18 cellular contexts compared by ENCODE assay signal in genomic region chr4:182090186-182090585, GRCh38.
DNase-seq lines count a peak whose midpoint lies in the region; ATAC-seq and TF ChIP-seq lines count a peak whose summit lies in the region.
"Had no signal": no experiment of that assay in that cellular context is flagged by ENCODE, and none has a peak within 500 bp of the region (broad histone marks: within the 10 kb centered on the region; RNA-seq: fewer than 3 reads in every experiment).

No MANE protein-coding gene starts in this region.

- H3K4me1 ChIP-seq in GM23338 (ENCODE audit: insufficient read depth) (peaks cover 31% of the 10 kb centered on the region), mesenchymal stem cell (ENCODE audit: control insufficient read depth, insufficient read depth, low read depth, low read length) (peaks cover 6% of the 10 kb centered on the region), mucosa of descending colon (ENCODE audit: low read depth) (no peaks in the 10 kb centered on the region)

- H3K18ac ChIP-seq in mesenchymal stem cell (ENCODE audit: low read depth in 1 of 2, low read length in 2 of 2): no peak overlapping the region

- H4K91ac ChIP-seq in mesenchymal stem cell (ENCODE audit: low read length): no peak overlapping the region

- H2BK15ac ChIP-seq in mesenchymal stem cell (ENCODE audit: low read depth, poor library complexity, severe bottlenecking): no peak overlapping the region

- ATAC-seq in GM23338 (no peak), SK-N-SH treated with all-trans-retinoic acid at 6 μM for 48 hours (no peak), mucosa of descending colon (no peak), omental fat pad (ENCODE audit: low FRiP score) (no peak)
- ATAC-seq: GM12878 had no signal

- H2AK5ac ChIP-seq in mesenchymal stem cell (ENCODE audit: low read length, severe bottlenecking): peak overlapping the region; percentile 45

- H3K27ac ChIP-seq in GM23338 (ENCODE audit: low read depth): no peak overlapping the region
- no peak overlapping the region for H3K27ac ChIP-seq in mesenchymal stem cell (ENCODE audit: low read length, poor library complexity, severe bottlenecking)
- H3K27ac ChIP-seq: HL-60 had no signal

- H3K9ac ChIP-seq in mesenchymal stem cell (ENCODE audit: low read length): no peak overlapping the region

- H3K4me2 ChIP-seq in GM23338 (no peak overlapping the region), mesenchymal stem cell (ENCODE audit: low read length, poor library complexity, severe bottlenecking) (no peak overlapping the region)

- H3K27ac Mint-ChIP-seq in GM23338: no peak overlapping the region
- H3K27ac Mint-ChIP-seq: B cell; CD4-positive, CD25-positive, alpha-beta regulatory T cell; CD8-positive, alpha-beta memory T cell had no signal

- H3K4me1 Mint-ChIP-seq in GM23338: peaks cover 31% of the 10 kb centered on the region
- H3K4me1 Mint-ChIP-seq: B cell; CD4-positive, CD25-positive, alpha-beta regulatory T cell; CD8-positive, alpha-beta memory T cell had no signal

- H4K20me1 ChIP-seq in GM23338 (replicated peaks; ENCODE audit: insufficient read depth): no peaks in the 10 kb centered on the region

- no peak for DNase-seq in GM23338 (ENCODE audit: low spot score)
- DNase-seq in mesenchymal stem cell: no peak
- no peak for DNase-seq in stimulated activated naive CD4-positive, alpha-beta T cell (lab: John Stamatoyannopoulos, UW)
- no peak for DNase-seq in mucosa of descending colon
- no peak for DNase-seq in omental fat pad (ENCODE audit: low spot score)
- DNase-seq: C1 segment of cervical spinal cord; CD4-positive, CD25-positive, alpha-beta regulatory T cell; CD8-positive, alpha-beta memory T cell; COR-L47; DMS 273 treated with DMSO at 0.1 percent for 48 hours; DMS53; DND-41; EL had no signal

- H2BK120ac ChIP-seq in mesenchymal stem cell (ENCODE audit: low read depth, low read length): no peak overlapping the region

- 75% methylated on average over 3 of the region's 5 CpGs for WGBS in mesenchymal stem cell

- no peaks in the 10 kb centered on the region for H3F3A ChIP-seq in GM23338 (replicated peaks; ENCODE audit: low read depth)

- no peaks in the 10 kb centered on the region for H3K79me1 ChIP-seq in mesenchymal stem cell (replicated peaks; ENCODE audit: low read length, poor library complexity, severe bottlenecking)

- H3K27me3 Mint-ChIP-seq in GM23338 (ENCODE audit: insufficient read depth, low read depth, poor library complexity): peaks cover 2% of the 10 kb centered on the region
- H3K27me3 Mint-ChIP-seq: B cell; CD4-positive, CD25-positive, alpha-beta regulatory T cell; CD8-positive, alpha-beta memory T cell had no signal

- no peak overlapping the region for H4K8ac ChIP-seq in mesenchymal stem cell (ENCODE audit: low read length)

- no peaks in the 10 kb centered on the region for H3K9me3 ChIP-seq in mesenchymal stem cell (ENCODE audit: control insufficient read depth, low read length)
- H3K9me3 ChIP-seq in mucosa of descending colon: no peaks in the 10 kb centered on the region
- H3K9me3 ChIP-seq: HAP-1 had no signal

- H2BK12ac ChIP-seq in mesenchymal stem cell (ENCODE audit: low read length in 2 of 2): no peak overlapping the region

- no peaks in the 10 kb centered on the region for H3K9me2 ChIP-seq in GM23338 (ENCODE audit: insufficient read depth)

- no peak overlapping the region for H3K23ac ChIP-seq in mesenchymal stem cell (ENCODE audit: low read length in 2 of 2)

- no peaks in the 10 kb centered on the region for H3K27me3 ChIP-seq in GM23338 (ENCODE audit: insufficient read depth)
- no peaks in the 10 kb centered on the region for H3K27me3 ChIP-seq in mesenchymal stem cell (ENCODE audit: control insufficient read depth in 1 of 2, insufficient read depth in 1 of 2, low read length in 2 of 2)

- intact Hi-C loops in mucosa of descending colon (cut with DNase I, micrococcal nuclease): no loop called here

- TF ChIP-seq CTCF in GM23338 (conservative IDR thresholded peaks at IDR 0.05; ENCODE audit: low read depth in 2 of 2) (no peak), mucosa of descending colon (IDR thresholded peaks at IDR 0.05) (no peak), omental fat pad (IDR thresholded peaks at IDR 0.05) (no peak)

- H3K36me3 ChIP-seq in GM23338 (ENCODE audit: insufficient read depth) (no peaks in the 10 kb centered on the region), mesenchymal stem cell (ENCODE audit: control insufficient read depth in 1 of 2, insufficient read depth in 2 of 2, low read depth in 1 of 2, low read length in 2 of 2) (no peaks in the 10 kb centered on the region), mucosa of descending colon (ENCODE audit: low read depth) (no peaks in the 10 kb centered on the region)
- H3K36me3 ChIP-seq: HAP-1 had no signal

- no peaks in the 10 kb centered on the region for H3K36me3 Mint-ChIP-seq in GM23338 (ENCODE audit: low read depth)
- H3K36me3 Mint-ChIP-seq: CD4-positive, CD25-positive, alpha-beta regulatory T cell; CD8-positive, alpha-beta memory T cell had no signal

- H3K14ac ChIP-seq in mesenchymal stem cell (ENCODE audit: low read length in 2 of 2): no peak overlapping the region

- no peak overlapping the region for H3K4ac ChIP-seq in mesenchymal stem cell (ENCODE audit: low read depth in 1 of 2, low read length in 2 of 2)

- H3K79me2 ChIP-seq in GM23338 (replicated peaks; ENCODE audit: insufficient read depth): no peaks in the 10 kb centered on the region

- no peak overlapping the region for H3K4me3 ChIP-seq in GM23338
- no peak overlapping the region for H3K4me3 ChIP-seq in mesenchymal stem cell (ENCODE audit: insufficient read depth in 1 of 2, low read depth in 1 of 2, low read length in 2 of 2)
- H3K4me3 ChIP-seq in mucosa of descending colon: no peak overlapping the region
- H3K4me3 ChIP-seq: GM12878, HAP-1 had no signal

- H3K9me3 Mint-ChIP-seq in GM23338: no peaks in the 10 kb centered on the region; the same call in 2 of the 3 replicates

- no peak overlapping the region for H2BK5ac ChIP-seq in mesenchymal stem cell (ENCODE audit: low read depth, low read length, poor library complexity, severe bottlenecking)

- peak overlapping the region; percentile 45; the same call in 1 of the 2 replicates for H2AFZ ChIP-seq in GM23338
- no peak overlapping the region for H2AFZ ChIP-seq in mesenchymal stem cell (ENCODE audit: low read depth, low read length)

- H3K4me3 Mint-ChIP-seq in GM23338: no peak overlapping the region
- H3K4me3 Mint-ChIP-seq: B cell; CD4-positive, CD25-positive, alpha-beta regulatory T cell; CD8-positive, alpha-beta memory T cell had no signal

TF ChIP-seq in GM23338, 12 proteins besides CTCF, POLR2A, EP300 and RAD21 (continues in another document):
- no peak for TF ChIP-seq ZNF114 (CRISPR knock-in tag; IDR thresholded peaks at IDR 0.05)
- no peak for TF ChIP-seq JUNB (IDR thresholded peaks at IDR 0.05; ENCODE audit: unreplicated experiment)

TF ChIP-seq in SK-N-SH treated with all-trans-retinoic acid at 6 μM for 48 hours, 23 proteins besides CTCF, POLR2A, EP300 and RAD21:
- TF ChIP-seq ESRRG (CRISPR knock-in tag; IDR thresholded peaks at IDR 0.05) (no peak), RARB (CRISPR knock-in tag; IDR thresholded peaks at IDR 0.05) (no peak), ISL1 (CRISPR knock-in tag; IDR thresholded peaks at IDR 0.05) (peak; percentile 46), ZFP30 (CRISPR knock-in tag; IDR thresholded peaks at IDR 0.05) (no peak), TCF4 (CRISPR knock-in tag; IDR thresholded peaks at IDR 0.05; ENCODE audit: borderline replicate concordance) (peak; percentile 50; the same call in 1 of the 2 replicates)
- TF ChIP-seq, protein P1, sequence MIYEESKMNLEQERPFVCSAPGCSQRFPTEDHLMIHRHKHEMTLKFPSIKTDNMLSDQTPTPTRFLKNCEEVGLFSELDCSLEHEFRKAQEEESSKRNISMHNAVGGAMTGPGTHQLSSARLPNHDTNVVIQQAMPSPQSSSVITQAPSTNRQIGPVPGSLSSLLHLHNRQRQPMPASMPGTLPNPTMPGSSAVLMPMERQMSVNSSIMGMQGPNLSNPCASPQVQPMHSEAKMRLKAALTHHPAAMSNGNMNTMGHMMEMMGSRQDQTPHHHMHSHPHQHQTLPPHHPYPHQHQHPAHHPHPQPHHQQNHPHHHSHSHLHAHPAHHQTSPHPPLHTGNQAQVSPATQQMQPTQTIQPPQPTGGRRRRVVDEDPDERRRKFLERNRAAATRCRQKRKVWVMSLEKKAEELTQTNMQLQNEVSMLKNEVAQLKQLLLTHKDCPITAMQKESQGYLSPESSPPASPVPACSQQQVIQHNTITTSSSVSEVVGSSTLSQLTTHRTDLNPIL (CRISPR knock-in tag; IDR thresholded peaks at IDR 0.05; ENCODE audit: low read depth): no peak
- TF ChIP-seq, protein P2, sequence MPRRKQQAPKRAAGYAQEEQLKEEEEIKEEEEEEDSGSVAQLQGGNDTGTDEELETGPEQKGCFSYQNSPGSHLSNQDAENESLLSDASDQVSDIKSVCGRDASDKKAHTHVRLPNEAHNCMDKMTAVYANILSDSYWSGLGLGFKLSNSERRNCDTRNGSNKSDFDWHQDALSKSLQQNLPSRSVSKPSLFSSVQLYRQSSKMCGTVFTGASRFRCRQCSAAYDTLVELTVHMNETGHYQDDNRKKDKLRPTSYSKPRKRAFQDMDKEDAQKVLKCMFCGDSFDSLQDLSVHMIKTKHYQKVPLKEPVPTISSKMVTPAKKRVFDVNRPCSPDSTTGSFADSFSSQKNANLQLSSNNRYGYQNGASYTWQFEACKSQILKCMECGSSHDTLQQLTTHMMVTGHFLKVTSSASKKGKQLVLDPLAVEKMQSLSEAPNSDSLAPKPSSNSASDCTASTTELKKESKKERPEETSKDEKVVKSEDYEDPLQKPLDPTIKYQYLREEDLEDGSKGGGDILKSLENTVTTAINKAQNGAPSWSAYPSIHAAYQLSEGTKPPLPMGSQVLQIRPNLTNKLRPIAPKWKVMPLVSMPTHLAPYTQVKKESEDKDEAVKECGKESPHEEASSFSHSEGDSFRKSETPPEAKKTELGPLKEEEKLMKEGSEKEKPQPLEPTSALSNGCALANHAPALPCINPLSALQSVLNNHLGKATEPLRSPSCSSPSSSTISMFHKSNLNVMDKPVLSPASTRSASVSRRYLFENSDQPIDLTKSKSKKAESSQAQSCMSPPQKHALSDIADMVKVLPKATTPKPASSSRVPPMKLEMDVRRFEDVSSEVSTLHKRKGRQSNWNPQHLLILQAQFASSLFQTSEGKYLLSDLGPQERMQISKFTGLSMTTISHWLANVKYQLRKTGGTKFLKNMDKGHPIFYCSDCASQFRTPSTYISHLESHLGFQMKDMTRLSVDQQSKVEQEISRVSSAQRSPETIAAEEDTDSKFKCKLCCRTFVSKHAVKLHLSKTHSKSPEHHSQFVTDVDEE (CRISPR knock-in tag; IDR thresholded peaks at IDR 0.05): peak; percentile 78
